In genomic region chr6:37314803-37315515, GRCh38 we compare ENCODE assay signal across 8 cellular contexts. TPM values are rescaled to one million over a fixed set of nuclear protein-coding genes. Genes with fewer than 3 reads are reported as not detected.
DNase-seq lines count a peak whose midpoint lies in the region; ATAC-seq, FAIRE-seq and TF ChIP-seq lines count a peak whose summit lies in the region.

No MANE protein-coding gene starts in this region.

- H3K4me3 Mint-ChIP-seq in central memory CD8-positive, alpha-beta T cell: no peak overlapping the region

- WGBS in mesodermal cell (ENCODE audit: insufficient coverage in 2 of 2), 2 experiments: 72 to 75% methylated on average over 5 to 7 of the region's 11 CpGs

- H3K4me1 Mint-ChIP-seq in central memory CD8-positive, alpha-beta T cell: peaks cover 4% of the 10 kb centered on the region

- peak overlapping the region; percentile 3 for H3K27ac Mint-ChIP-seq in central memory CD8-positive, alpha-beta T cell (ENCODE audit: low read depth)

- peaks cover 66% of the 10 kb centered on the region for H3K36me3 ChIP-seq in mesodermal cell (ENCODE audit: control insufficient read depth, insufficient read depth, low read length)

- peak; percentile 38; the same call in 1 of the 2 replicates for TF ChIP-seq RAD21 in Ishikawa (IDR thresholded peaks at IDR 0.05; ENCODE audit: low read depth)

- no peaks in the 10 kb centered on the region for H3K27me3 Mint-ChIP-seq in central memory CD8-positive, alpha-beta T cell

- peak overlapping the region; percentile 57 for H3K27ac ChIP-seq in mesodermal cell (ENCODE audit: low read depth, low read length, severe bottlenecking)

- H3K9me3 ChIP-seq in mesodermal cell (ENCODE audit: control insufficient read depth, low read length): no peaks in the 10 kb centered on the region

- H3K36me3 Mint-ChIP-seq in central memory CD8-positive, alpha-beta T cell (ENCODE audit: insufficient read depth): peaks cover 20% of the 10 kb centered on the region

- no peak overlapping the region for H3K4me3 ChIP-seq in mesodermal cell (ENCODE audit: extremely low read depth, insufficient read depth, low read length, poor library complexity, severe bottlenecking)

- peaks cover 21% of the 10 kb centered on the region for H3K4me1 ChIP-seq in mesodermal cell (ENCODE audit: control insufficient read depth, insufficient read depth, low read length, poor library complexity, severe bottlenecking)

- FAIRE-seq in D721Med (lab: Jason Lieb, UNC): no peak

- TF ChIP-seq EP300 in Ishikawa (IDR thresholded peaks at IDR 0.05; ENCODE audit: borderline replicate concordance): no peak

- peak; percentile 30; the same call in 2 of the 3 replicates for ATAC-seq in SK-N-SH treated with all-trans-retinoic acid at 6 μM for 48 hours
- no peak for ATAC-seq in central memory CD8-positive, alpha-beta T cell (replicated peaks; ENCODE audit: extremely low read depth, poor library complexity, severe bottlenecking)
- no peak for ATAC-seq in GM21526 (IDR thresholded peaks at IDR 0.05; ENCODE audit: low FRiP score, unreplicated experiment)
- ATAC-seq in HG03521 (IDR thresholded peaks at IDR 0.05; ENCODE audit: unreplicated experiment): no peak

- DNase-seq in D721Med (ENCODE audit: insufficient read length, low spot score) (no peak), COLO829 (ENCODE audit: low spot score) (no peak)
- no peak for DNase-seq in central memory CD8-positive, alpha-beta T cell (ENCODE audit: low spot score in 2 of 2)

- H3K9me3 Mint-ChIP-seq in central memory CD8-positive, alpha-beta T cell: no peaks in the 10 kb centered on the region

- TF ChIP-seq CTCF in D721Med (IDR thresholded peaks at IDR 0.05; ENCODE audit: insufficient read depth, missing control alignments): peak; percentile 45

TF ChIP-seq in Ishikawa, 13 proteins besides CTCF, POLR2A, EP300 and RAD21:
- no peak for TF ChIP-seq CEBPB (IDR thresholded peaks at IDR 0.05)
- no peak for TF ChIP-seq ZBTB7A (IDR thresholded peaks at IDR 0.05; ENCODE audit: low read depth)

TF ChIP-seq in SK-N-SH treated with all-trans-retinoic acid at 6 μM for 48 hours, 23 proteins besides CTCF, POLR2A, EP300 and RAD21:
- TF ChIP-seq TOX (CRISPR knock-in tag; IDR thresholded peaks at IDR 0.05; ENCODE audit: borderline replicate concordance) (no peak), OSR1 (CRISPR knock-in tag; IDR thresholded peaks at IDR 0.05) (no peak), ZFP3 (CRISPR knock-in tag; IDR thresholded peaks at IDR 0.05) (no peak), ISL1 (CRISPR knock-in tag; IDR thresholded peaks at IDR 0.05) (no peak), CSDC2 (CRISPR knock-in tag; IDR thresholded peaks at IDR 0.05) (no peak), ZNF8 (CRISPR knock-in tag; IDR thresholded peaks at IDR 0.05) (no peak), ZFP30 (CRISPR knock-in tag; IDR thresholded peaks at IDR 0.05) (no peak), GLIS3 (CRISPR knock-in tag; IDR thresholded peaks at IDR 0.05) (no peak), ZNF70 (CRISPR knock-in tag; IDR thresholded peaks at IDR 0.05) (no peak), TSHZ2 (CRISPR knock-in tag; IDR thresholded peaks at IDR 0.05) (no peak), PPARA (CRISPR knock-in tag; IDR thresholded peaks at IDR 0.05; ENCODE audit: borderline replicate concordance) (no peak), ZNF565 (CRISPR knock-in tag; conservative IDR thresholded peaks at IDR 0.05; ENCODE audit: low read depth) (no peak), ZC3H10 (CRISPR knock-in tag; IDR thresholded peaks at IDR 0.05) (no peak), BACH2 (CRISPR knock-in tag; IDR thresholded peaks at IDR 0.05; ENCODE audit: borderline replicate concordance) (no peak), ESRRG (CRISPR knock-in tag; IDR thresholded peaks at IDR 0.05) (no peak), TCF4 (CRISPR knock-in tag; IDR thresholded peaks at IDR 0.05; ENCODE audit: borderline replicate concordance) (no peak), SNAI2 (CRISPR knock-in tag; IDR thresholded peaks at IDR 0.05) (no peak)
- TF ChIP-seq, protein P1, sequence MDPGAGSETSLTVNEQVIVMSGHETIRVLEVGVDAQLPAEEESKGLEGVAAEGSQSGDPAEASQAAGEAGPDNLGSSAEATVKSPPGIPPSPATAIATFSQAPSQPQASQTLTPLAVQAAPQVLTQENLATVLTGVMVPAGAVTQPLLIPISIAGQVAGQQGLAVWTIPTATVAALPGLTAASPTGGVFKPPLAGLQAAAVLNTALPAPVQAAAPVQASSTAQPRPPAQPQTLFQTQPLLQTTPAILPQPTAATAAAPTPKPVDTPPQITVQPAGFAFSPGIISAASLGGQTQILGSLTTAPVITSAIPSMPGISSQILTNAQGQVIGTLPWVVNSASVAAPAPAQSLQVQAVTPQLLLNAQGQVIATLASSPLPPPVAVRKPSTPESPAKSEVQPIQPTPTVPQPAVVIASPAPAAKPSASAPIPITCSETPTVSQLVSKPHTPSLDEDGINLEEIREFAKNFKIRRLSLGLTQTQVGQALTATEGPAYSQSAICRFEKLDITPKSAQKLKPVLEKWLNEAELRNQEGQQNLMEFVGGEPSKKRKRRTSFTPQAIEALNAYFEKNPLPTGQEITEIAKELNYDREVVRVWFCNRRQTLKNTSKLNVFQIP (CRISPR knock-in tag; IDR thresholded peaks at IDR 0.05; ENCODE audit: borderline replicate concordance, low read depth): no peak
- TF ChIP-seq, protein P2, sequence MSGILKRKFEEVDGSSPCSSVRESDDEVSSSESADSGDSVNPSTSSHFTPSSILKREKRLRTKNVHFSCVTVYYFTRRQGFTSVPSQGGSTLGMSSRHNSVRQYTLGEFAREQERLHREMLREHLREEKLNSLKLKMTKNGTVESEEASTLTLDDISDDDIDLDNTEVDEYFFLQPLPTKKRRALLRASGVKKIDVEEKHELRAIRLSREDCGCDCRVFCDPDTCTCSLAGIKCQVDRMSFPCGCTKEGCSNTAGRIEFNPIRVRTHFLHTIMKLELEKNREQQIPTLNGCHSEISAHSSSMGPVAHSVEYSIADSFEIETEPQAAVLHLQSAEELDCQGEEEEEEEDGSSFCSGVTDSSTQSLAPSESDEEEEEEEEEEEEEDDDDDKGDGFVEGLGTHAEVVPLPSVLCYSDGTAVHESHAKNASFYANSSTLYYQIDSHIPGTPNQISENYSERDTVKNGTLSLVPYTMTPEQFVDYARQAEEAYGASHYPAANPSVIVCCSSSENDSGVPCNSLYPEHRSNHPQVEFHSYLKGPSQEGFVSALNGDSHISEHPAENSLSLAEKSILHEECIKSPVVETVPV (CRISPR knock-in tag; IDR thresholded peaks at IDR 0.05): no peak
- TF ChIP-seq, protein P3, sequence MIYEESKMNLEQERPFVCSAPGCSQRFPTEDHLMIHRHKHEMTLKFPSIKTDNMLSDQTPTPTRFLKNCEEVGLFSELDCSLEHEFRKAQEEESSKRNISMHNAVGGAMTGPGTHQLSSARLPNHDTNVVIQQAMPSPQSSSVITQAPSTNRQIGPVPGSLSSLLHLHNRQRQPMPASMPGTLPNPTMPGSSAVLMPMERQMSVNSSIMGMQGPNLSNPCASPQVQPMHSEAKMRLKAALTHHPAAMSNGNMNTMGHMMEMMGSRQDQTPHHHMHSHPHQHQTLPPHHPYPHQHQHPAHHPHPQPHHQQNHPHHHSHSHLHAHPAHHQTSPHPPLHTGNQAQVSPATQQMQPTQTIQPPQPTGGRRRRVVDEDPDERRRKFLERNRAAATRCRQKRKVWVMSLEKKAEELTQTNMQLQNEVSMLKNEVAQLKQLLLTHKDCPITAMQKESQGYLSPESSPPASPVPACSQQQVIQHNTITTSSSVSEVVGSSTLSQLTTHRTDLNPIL (CRISPR knock-in tag; IDR thresholded peaks at IDR 0.05; ENCODE audit: low read depth): no peak

RNA-seq across cellular contexts. Expression of gene RNF8, which starts 38.8 kb away (rescaled TPM):
- polyA plus RNA-seq in mesodermal cell (2013, experiment 1 of 2): 21.7 TPM
- 22.7 TPM for polyA plus RNA-seq in mesodermal cell (2013, experiment 2 of 2)

RNA-seq across cellular contexts. Expression of gene TMEM217, which starts 57.0 kb away (rescaled TPM):
- polyA plus RNA-seq in mesodermal cell (2013, experiment 1 of 2): 0.92 TPM
- polyA plus RNA-seq in mesodermal cell (2013, experiment 2 of 2): 1.2 TPM

RNA-seq across cellular contexts. Expression of gene TBC1D22B, which starts 57.4 kb away (rescaled TPM):
- 11.2 TPM for polyA plus RNA-seq in mesodermal cell (2013, experiment 1 of 2)
- 9.9 TPM for polyA plus RNA-seq in mesodermal cell (2013, experiment 2 of 2)
